Comparison of ENCODE assay signal across 10 cellular contexts in the genomic region with DNA sequence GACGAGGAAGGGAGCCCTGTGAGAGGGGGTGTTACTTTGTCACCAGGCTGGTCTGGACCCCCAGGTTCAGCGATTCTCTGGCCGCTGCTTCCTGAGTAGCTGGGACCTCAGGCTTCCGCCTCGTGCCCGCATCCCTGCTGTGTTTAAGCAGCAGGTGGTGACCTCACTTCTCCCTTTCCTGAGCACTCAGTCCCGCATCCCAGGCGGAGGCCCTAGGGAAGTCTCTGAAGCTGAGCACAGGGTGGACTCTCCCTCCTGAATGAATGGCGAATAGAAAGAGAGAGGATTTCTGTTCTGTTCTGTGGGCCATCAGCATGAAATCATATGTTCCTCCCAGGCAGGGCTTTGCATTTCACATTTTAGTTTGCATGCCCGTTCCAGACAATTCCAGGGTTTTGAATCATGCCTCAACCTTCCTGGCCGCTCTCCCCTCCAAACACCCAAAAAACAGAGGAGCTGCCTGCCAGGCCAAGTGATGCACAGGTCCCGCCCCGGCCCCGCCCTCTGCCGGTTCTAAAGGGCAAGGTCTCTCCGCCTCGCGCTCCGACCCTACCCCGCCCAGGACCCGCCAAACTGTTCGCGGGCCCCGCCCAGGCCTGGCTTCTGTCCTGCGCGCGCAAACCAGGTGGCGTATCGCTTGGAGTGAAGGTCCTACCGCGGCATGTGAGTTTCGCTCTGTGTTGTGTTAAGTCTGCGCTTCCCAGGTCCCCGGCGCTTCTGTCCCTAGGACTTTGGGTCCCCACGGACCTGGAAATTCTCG. TPM values are rescaled to one million over a fixed set of nuclear protein-coding genes. Genes with fewer than 3 reads are reported as not detected.
DNase-seq lines count a peak whose midpoint lies in the region; ATAC-seq and TF ChIP-seq lines count a peak whose summit lies in the region.
"Had no signal": no experiment of that assay in that cellular context is flagged by ENCODE, and none has a peak within 500 bp of the region (broad histone marks: within the 10 kb centered on the region; RNA-seq: fewer than 3 reads in every experiment).

No MANE protein-coding gene starts in this region.

- WGBS in SK-N-SH (ENCODE audit: low lambda C conversion rate) = 88% methylated on average over 37 of the region's 37 CpGs
- WGBS in trophoblast cell (ENCODE audit: extremely low coverage, insufficient coverage, insufficient read length) = no CpG with 5 or more reads among the region's 37 CpGs

- ATAC-seq in SK-N-SH treated with all-trans-retinoic acid at 6 μM for 48 hours = no peak
- ATAC-seq in GM18870 (IDR thresholded peaks at IDR 0.05; ENCODE audit: unreplicated experiment) = no peak
- no peak for ATAC-seq in HG02852 (IDR thresholded peaks at IDR 0.05; ENCODE audit: unreplicated experiment)

- H2BK12ac ChIP-seq in trophoblast cell (ENCODE audit: low read length) = no peak overlapping the region

- no peaks in the 10 kb centered on the region for H3K36me3 ChIP-seq in SK-N-SH (replicated peaks in 1 of 2; ENCODE audit: control insufficient read depth in 1 of 2, insufficient read depth in 2 of 2, low read length in 1 of 2)
- no peaks in the 10 kb centered on the region for H3K36me3 ChIP-seq in cardiac muscle cell
- H3K36me3 ChIP-seq in trophoblast cell (ENCODE audit: control insufficient read depth in 1 of 2, insufficient read depth in 2 of 2, low read length in 2 of 2) = no peaks in the 10 kb centered on the region

- no peaks in the 10 kb centered on the region for H3K79me2 ChIP-seq in SK-N-SH (ENCODE audit: insufficient read depth)
- H3K79me2 ChIP-seq in trophoblast cell (ENCODE audit: control insufficient read depth, insufficient read depth, low read length, poor library complexity) = no peaks in the 10 kb centered on the region

- peak overlapping the region; percentile 58 for H4K8ac ChIP-seq in trophoblast cell (ENCODE audit: low read depth, low read length)

- no peaks in the 10 kb centered on the region for H3K9me2 ChIP-seq in SK-N-SH

- H2BK120ac ChIP-seq in trophoblast cell (ENCODE audit: insufficient read depth, low read length, poor library complexity) = no peak overlapping the region

- H2AFZ ChIP-seq in SK-N-SH (ENCODE audit: low read depth) = no peak overlapping the region
- H2AFZ ChIP-seq in trophoblast cell (ENCODE audit: insufficient read depth, low read length, poor library complexity) = peak overlapping the region; percentile 66

- H3K27ac ChIP-seq in SK-N-SH (ENCODE audit: low read depth in 2 of 2, low read length in 1 of 2) = no peak overlapping the region
- peak overlapping the region; percentile 67 for H3K27ac ChIP-seq in cardiac muscle cell
- peak overlapping the region; percentile 37 for H3K27ac ChIP-seq in trophoblast cell (ENCODE audit: low read depth, low read length)

- TF ChIP-seq EP300 in SK-N-SH (IDR thresholded peaks at IDR 0.05; ENCODE audit: borderline replicate concordance in 1 of 2, low read depth in 1 of 2, low read length in 1 of 2) = no peak

- no peak for TF ChIP-seq RAD21 in SK-N-SH (IDR thresholded peaks at IDR 0.05; ENCODE audit: low read length)

- POLR2A ChIA-PET in SK-N-SH (lab: Yijun Ruan, JAX) = no interaction called here

- DNase-seq in SK-N-SH = peak; percentile 1
- peak; percentile 55 for DNase-seq in NCI-H2029 (lab: John Stamatoyannopoulos, UW)
- peak in 1 of 2 donors; percentile 82 for DNase-seq in cardiac muscle cell (ENCODE audit: low read depth in 1 of 2, low spot score in 1 of 2)
- peak; percentile 67 to 80 for DNase-seq in trophoblast cell
- DNase-seq in activated CD8-positive, alpha-beta memory T cell treated with anti-CD3 and anti-CD28 coated beads, Interleukin-2, amount 50 U/mL, for 48 hours = no peak
- DNase-seq: activated effector memory CD4-positive, alpha-beta T cell treated with Interleukin-2 at 50 U/mL for 16 hours; Kasumi-1 had no signal

- H4K20me1 ChIP-seq in SK-N-SH (ENCODE audit: insufficient read depth) = no peaks in the 10 kb centered on the region

- TF ChIP-seq CTCF in SK-N-SH (IDR thresholded peaks at IDR 0.05) = no peak
- TF ChIP-seq CTCF in cardiac muscle cell (IDR thresholded peaks at IDR 0.05; ENCODE audit: low read depth, low read length) = no peak

- no peaks in the 10 kb centered on the region for H3F3A ChIP-seq in SK-N-SH (replicated peaks; ENCODE audit: insufficient read depth)

- CTCF ChIA-PET in SK-N-SH (lab: Yijun Ruan, JAX) = interaction anchor here (0.7 kb wide), 1 partner anchor 58 kb away, joined by 4 read pairs; no protein-coding TSS in a partner anchor

- H3K9ac ChIP-seq in SK-N-SH (no peak overlapping the region), trophoblast cell (ENCODE audit: low read length) (peak overlapping the region; percentile 17)

- H3K23ac ChIP-seq in trophoblast cell (ENCODE audit: low read length) = no peak overlapping the region

- H3K4me1 ChIP-seq in SK-N-SH (ENCODE audit: control insufficient read depth in 1 of 2, insufficient read depth in 2 of 2, low read depth in 1 of 2, low read length in 1 of 2) (no peaks in the 10 kb centered on the region), cardiac muscle cell (ENCODE audit: low read depth) (no peaks in the 10 kb centered on the region), trophoblast cell (ENCODE audit: control insufficient read depth in 1 of 2, insufficient read depth in 2 of 2, low read length in 2 of 2) (peaks cover 0 to 6% of the 10 kb centered on the region in 2 experiments)

- peak overlapping the region; percentile 70 for H4K91ac ChIP-seq in trophoblast cell (ENCODE audit: low read depth, low read length)

- H3K4ac ChIP-seq in trophoblast cell (ENCODE audit: low read depth, low read length) = no peak overlapping the region

- no peak overlapping the region for H4K12ac ChIP-seq in trophoblast cell (ENCODE audit: low read depth, low read length)

- peaks cover 2% of the 10 kb centered on the region for H3K79me1 ChIP-seq in trophoblast cell (ENCODE audit: low read length)

- H3K4me3 ChIP-seq in SK-N-SH (ENCODE audit: low read depth in 2 of 2, low read length in 1 of 2) (no peak overlapping the region; a peak in 1 of 4 replicates), cardiac muscle cell (peak overlapping the region; percentile 31), trophoblast cell (ENCODE audit: low read depth, low read length) (peak overlapping the region; percentile 59)

- H3K18ac ChIP-seq in trophoblast cell (ENCODE audit: low read length) = no peak overlapping the region

- H3K4me2 ChIP-seq in SK-N-SH (no peak overlapping the region), trophoblast cell (ENCODE audit: low read length) (peak overlapping the region; percentile 86)

- H3K14ac ChIP-seq in trophoblast cell (ENCODE audit: low read length) = no peak overlapping the region

- peak overlapping the region; percentile 66 for H2BK5ac ChIP-seq in trophoblast cell (ENCODE audit: low read depth, low read length, poor library complexity)

- H2AK5ac ChIP-seq in trophoblast cell (ENCODE audit: low read length) = no peak overlapping the region

- no peaks in the 10 kb centered on the region for H3K27me3 ChIP-seq in SK-N-SH (ENCODE audit: insufficient read depth)
- H3K27me3 ChIP-seq in cardiac muscle cell = no peaks in the 10 kb centered on the region
- H3K27me3 ChIP-seq in trophoblast cell (ENCODE audit: insufficient read depth, low read length) = no peaks in the 10 kb centered on the region

- H3K9me3 ChIP-seq in SK-N-SH (no peaks in the 10 kb centered on the region), cardiac muscle cell (ENCODE audit: low read depth) (no peaks in the 10 kb centered on the region), trophoblast cell (ENCODE audit: insufficient read depth, low read depth, low read length) (no peaks in the 10 kb centered on the region)

TF ChIP-seq in SK-N-SH, 30 proteins besides CTCF, POLR2A, EP300 and RAD21 (continues in another document):
- TF ChIP-seq JUND (IDR thresholded peaks at IDR 0.05) = no peak
- TF ChIP-seq, protein P1, sequence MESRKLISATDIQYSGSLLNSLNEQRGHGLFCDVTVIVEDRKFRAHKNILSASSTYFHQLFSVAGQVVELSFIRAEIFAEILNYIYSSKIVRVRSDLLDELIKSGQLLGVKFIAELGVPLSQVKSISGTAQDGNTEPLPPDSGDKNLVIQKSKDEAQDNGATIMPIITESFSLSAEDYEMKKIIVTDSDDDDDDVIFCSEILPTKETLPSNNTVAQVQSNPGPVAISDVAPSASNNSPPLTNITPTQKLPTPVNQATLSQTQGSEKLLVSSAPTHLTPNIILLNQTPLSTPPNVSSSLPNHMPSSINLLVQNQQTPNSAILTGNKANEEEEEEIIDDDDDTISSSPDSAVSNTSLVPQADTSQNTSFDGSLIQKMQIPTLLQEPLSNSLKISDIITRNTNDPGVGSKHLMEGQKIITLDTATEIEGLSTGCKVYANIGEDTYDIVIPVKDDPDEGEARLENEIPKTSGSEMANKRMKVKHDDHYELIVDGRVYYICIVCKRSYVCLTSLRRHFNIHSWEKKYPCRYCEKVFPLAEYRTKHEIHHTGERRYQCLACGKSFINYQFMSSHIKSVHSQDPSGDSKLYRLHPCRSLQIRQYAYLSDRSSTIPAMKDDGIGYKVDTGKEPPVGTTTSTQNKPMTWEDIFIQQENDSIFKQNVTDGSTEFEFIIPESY (IDR thresholded peaks at IDR 0.05; ENCODE audit: borderline replicate concordance, low read depth) = no peak

TF ChIP-seq in SK-N-SH treated with all-trans-retinoic acid at 6 μM for 48 hours, 23 proteins besides CTCF, POLR2A, EP300 and RAD21 (continues in another document):
- no peak for TF ChIP-seq TOX (CRISPR knock-in tag; IDR thresholded peaks at IDR 0.05; ENCODE audit: borderline replicate concordance)
- TF ChIP-seq, protein P2, sequence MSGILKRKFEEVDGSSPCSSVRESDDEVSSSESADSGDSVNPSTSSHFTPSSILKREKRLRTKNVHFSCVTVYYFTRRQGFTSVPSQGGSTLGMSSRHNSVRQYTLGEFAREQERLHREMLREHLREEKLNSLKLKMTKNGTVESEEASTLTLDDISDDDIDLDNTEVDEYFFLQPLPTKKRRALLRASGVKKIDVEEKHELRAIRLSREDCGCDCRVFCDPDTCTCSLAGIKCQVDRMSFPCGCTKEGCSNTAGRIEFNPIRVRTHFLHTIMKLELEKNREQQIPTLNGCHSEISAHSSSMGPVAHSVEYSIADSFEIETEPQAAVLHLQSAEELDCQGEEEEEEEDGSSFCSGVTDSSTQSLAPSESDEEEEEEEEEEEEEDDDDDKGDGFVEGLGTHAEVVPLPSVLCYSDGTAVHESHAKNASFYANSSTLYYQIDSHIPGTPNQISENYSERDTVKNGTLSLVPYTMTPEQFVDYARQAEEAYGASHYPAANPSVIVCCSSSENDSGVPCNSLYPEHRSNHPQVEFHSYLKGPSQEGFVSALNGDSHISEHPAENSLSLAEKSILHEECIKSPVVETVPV (CRISPR knock-in tag; IDR thresholded peaks at IDR 0.05) = no peak

RNA-seq across cellular contexts. Expression of a gene that starts 35.1 kb away (rescaled TPM):
- polyA plus RNA-seq in SK-N-SH (2012; rRNA removed) (3.3 and 4.4 TPM in 2 replicates), cardiac muscle cell (6.2 and 11.3 TPM in 2 replicates)
- 3.6 and 4.0 TPM in 2 replicates for polyA plus RNA-seq in SK-N-SH (2012; cell fraction: cytosol; rRNA removed)
- 4.1 and 6.7 TPM in 2 replicates for polyA plus RNA-seq in SK-N-SH (2012; cell fraction: nucleus; rRNA removed)
- 19.0 and 22.9 TPM in 2 replicates for total RNA-seq in cardiac muscle cell
- polyA plus RNA-seq in trophoblast cell (2013) = 7.6 and 9.1 TPM in 2 replicates

RNA-seq across cellular contexts. Expression of a gene that starts 39.0 kb away (rescaled TPM):
- polyA plus RNA-seq in SK-N-SH (2012; rRNA removed) (2.5 and 3.3 TPM in 2 replicates), cardiac muscle cell (2.6 and 3.1 TPM in 2 replicates)
- polyA plus RNA-seq in SK-N-SH (2012; cell fraction: cytosol; rRNA removed) = 2.9 and 3.1 TPM in 2 replicates
- 3.1 and 7.5 TPM in 2 replicates for polyA plus RNA-seq in SK-N-SH (2012; cell fraction: nucleus; rRNA removed)
- total RNA-seq in cardiac muscle cell = 3.4 and 3.8 TPM in 2 replicates
- 2.3 and 2.7 TPM in 2 replicates for polyA plus RNA-seq in trophoblast cell (2013)

Comparison
In these comparisons a context has a peak if more than half of its experiments do, and no peak if none do; other contexts are left out.
1. H3K27ac ChIP-seq: peak in cardiac muscle cell (single experiment) and trophoblast cell (single experiment); none in SK-N-SH (0 of 2).
2. H3K4me3 ChIP-seq: peak in cardiac muscle cell (single experiment) and trophoblast cell (single experiment); none in SK-N-SH (0 of 2).